In the genomic region with DNA sequence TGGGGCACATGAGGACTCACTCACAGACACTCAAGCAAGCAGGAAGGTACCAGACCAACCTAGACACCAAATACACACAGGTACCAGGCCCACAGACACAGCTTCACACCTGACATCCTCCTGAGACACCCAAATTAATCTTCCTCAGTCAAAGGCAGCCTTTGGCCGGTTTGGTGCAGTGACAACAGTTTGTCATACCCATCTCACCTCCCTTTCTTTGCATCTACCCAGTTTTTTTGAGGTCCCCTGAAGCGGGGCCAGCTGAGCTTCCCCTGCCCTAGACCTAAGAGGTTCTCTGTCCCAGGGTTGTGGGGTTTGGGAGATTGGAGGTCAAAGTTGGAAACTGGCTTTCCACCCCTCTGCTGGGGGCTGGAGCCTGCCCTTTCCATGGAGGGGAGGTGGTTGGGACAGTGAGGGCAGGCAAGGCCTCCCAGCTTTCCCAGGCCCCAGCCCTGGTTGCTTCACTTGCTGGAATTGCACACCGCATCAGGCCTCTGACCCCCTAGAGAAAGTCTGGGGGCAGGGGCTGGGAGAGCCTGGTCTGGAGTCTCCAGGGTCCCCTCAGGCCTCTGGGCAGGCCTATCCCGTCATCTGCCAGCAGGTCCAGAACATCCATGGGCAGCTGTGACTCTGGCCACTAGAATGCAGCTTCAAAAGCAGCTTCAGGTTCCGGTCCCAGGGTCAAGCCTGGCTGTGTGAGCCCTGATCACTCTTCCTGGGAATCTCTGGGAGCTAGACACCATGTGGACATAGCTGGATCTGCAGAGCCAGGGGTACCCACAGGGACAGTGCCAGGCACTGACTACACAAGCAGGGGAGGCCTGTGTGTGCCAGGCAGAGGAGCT, we compare ENCODE assay signal across 30 cellular contexts. TPM values are rescaled to one million over a fixed set of nuclear protein-coding genes. Genes with fewer than 3 reads are reported as not detected.
DNase-seq lines count a peak whose midpoint lies in the region; ATAC-seq, FAIRE-seq and TF ChIP-seq lines count a peak whose summit lies in the region.
"Had no signal": no experiment of that assay in that cellular context is flagged by ENCODE, and none has a peak within 500 bp of the region (broad histone marks: within the 10 kb centered on the region; RNA-seq: fewer than 3 reads in every experiment).

No MANE protein-coding gene starts in this region.

- H3K9me1 ChIP-seq in keratinocyte (ENCODE audit: control insufficient read depth, extremely low read depth, insufficient read depth, low read length) = no peaks in the 10 kb centered on the region

- H2AFZ ChIP-seq in keratinocyte (ENCODE audit: control insufficient read depth, low read length) = no peak overlapping the region

- no peaks in the 10 kb centered on the region for H3K9me3 ChIP-seq in Panc1 (ENCODE audit: control insufficient read depth, insufficient read depth, low read depth, low read length)
- H3K9me3 ChIP-seq in keratinocyte (ENCODE audit: control insufficient read depth, low read depth, low read length) = no peaks in the 10 kb centered on the region
- H3K9me3 ChIP-seq: BLaER1, Caco-2 had no signal

- DNase-seq in stimulated activated naive CD8-positive, alpha-beta T cell treated with anti-CD3 and anti-CD28 coated beads, Interleukin-15, Interleukin-2, amounts not matched to agents 100 U/mL and 50 U/mL, for 24 hours = no peak
- no peak for DNase-seq in stimulated activated naive CD8-positive, alpha-beta T cell treated with anti-CD3 and anti-CD28 coated beads, Interleukin-15, amount 100 ng/mL, for 72 hours
- no peak for DNase-seq in Panc1 (ENCODE audit: low read depth, low spot score)
- DNase-seq in keratinocyte (ENCODE audit: low read depth, low spot score) = no peak
- no peak for DNase-seq in kidney glomerular epithelial cell (lab: John Stamatoyannopoulos, UW)
- DNase-seq in GOT3 (lab: John Stamatoyannopoulos, UW) = no peak
- DNase-seq in NAMALWA (ENCODE audit: low spot score) = no peak
- DNase-seq: activated CD4-positive, alpha-beta T cell treated with anti-CD3 and anti-CD28 coated beads, Interleukin-2, amount 10 ng/mL, durations not matched to agents 7 days and 5 days; activated CD8-positive, alpha-beta memory T cell treated with anti-CD3 and anti-CD28 coated beads, Interleukin-2, amount 10 ng/mL, durations not matched to agents 7 days and 5 days; activated naive CD4-positive, alpha-beta T cell treated with anti-CD3 and anti-CD28 coated beads for 36 hours; activated T-cell treated with anti-CD3 and anti-CD28 coated beads, Interleukin-2, amount 50 U/mL, for 72 hours; amygdala; DND-41; Kasumi-1; left colon; NCI-H1048; NCI-H187; NCI-H524 treated with DMSO at 0.1 percent for 48 hours; occipital lobe; stimulated activated CD4-positive, alpha-beta T cell treated with anti-CD3 and anti-CD28 coated beads, Interleukin-4, amount 100 ng/mL, for 1 hour; T-helper 17 cell had no signal

- CTCF ChIA-PET in Panc1 (lab: Charles Lee) = interaction anchor here (0.5 kb wide), 1 partner anchor 91 kb away, joined by 7 read pairs; no protein-coding TSS in a partner anchor

- in situ Hi-C loops in Panc1 (cut with HindIII; ENCODE audit: low pct_unique_long_range_greater_than_20kb, low sequenced_read_pairs) = no loop called here

- H3K27ac ChIP-seq in Panc1 (ENCODE audit: low read length) (no peak overlapping the region), keratinocyte (ENCODE audit: control insufficient read depth, insufficient read depth, low read length) (no peak overlapping the region)
- H3K27ac ChIP-seq: BLaER1 had no signal

- dilution Hi-C loops in keratinocyte (cut with MboI; ENCODE audit: extremely low pct_ligation_motif_present, low sequenced_read_pairs) = no loop called here

- intact Hi-C loops in Panc1 (cut with micrococcal nuclease; ENCODE audit: unreplicated experiment) = no loop called here

- H3K4me3 ChIP-seq in Panc1 (ENCODE audit: low read depth in 2 of 2, low read length in 2 of 2) (no peak overlapping the region), keratinocyte (ENCODE audit: control insufficient read depth in 2 of 3, extremely low read depth in 1 of 3, insufficient read depth in 2 of 3, low read depth in 1 of 3, low read length in 3 of 3) (no peak overlapping the region)
- H3K4me3 ChIP-seq: BLaER1 had no signal

- no peaks in the 10 kb centered on the region for H4K20me1 ChIP-seq in keratinocyte (ENCODE audit: control insufficient read depth, extremely low read depth, insufficient read depth, low read length)
- H4K20me1 ChIP-seq: BLaER1 had no signal

- H3K36me3 ChIP-seq in Panc1 (ENCODE audit: control insufficient read depth, insufficient read depth, low read length) (no peaks in the 10 kb centered on the region), keratinocyte (ENCODE audit: control insufficient read depth in 2 of 2, extremely low read depth in 1 of 2, insufficient read depth in 2 of 2, low read length in 2 of 2) (no peaks in the 10 kb centered on the region)
- H3K36me3 ChIP-seq: BLaER1 had no signal

- BruUV-seq in Panc1 (replicated peaks; lab: Mats Ljungman, UMichigan) = no TSS peak

- H3K4me1 ChIP-seq in Panc1 (ENCODE audit: control insufficient read depth, insufficient read depth, low read length) (no peaks in the 10 kb centered on the region), keratinocyte (ENCODE audit: control insufficient read depth, extremely low read depth, insufficient read depth, low read length) (no peaks in the 10 kb centered on the region)

- peak; percentile 17 for ATAC-seq in stimulated activated naive CD8-positive, alpha-beta T cell treated with anti-CD3 and anti-CD28 coated beads, Interleukin-15, Interleukin-2, amounts not matched to agents 100 U/mL and 50 U/mL, for 24 hours
- ATAC-seq in stimulated activated naive CD8-positive, alpha-beta T cell treated with anti-CD3 and anti-CD28 coated beads, Interleukin-15, amount 100 ng/mL, for 72 hours = no peak
- peak; percentile 84 for ATAC-seq in Panc1
- no peak for ATAC-seq in HG03097 (IDR thresholded peaks at IDR 0.05; ENCODE audit: low FRiP score, unreplicated experiment)
- ATAC-seq: activated CD8-positive, alpha-beta memory T cell treated with anti-CD3 and anti-CD28 coated beads, Interleukin-2, amount 10 ng/mL, durations not matched to agents 7 days and 5 days; left colon; stimulated activated memory B cell treated with anti-CD40 and anti-IgM and Interleukin-4, amounts not matched to agents 10 μg/mL and 1 μg/mL and 100 μg/mL, for 72 hours; T-helper 17 cell had no signal

- H3K9me3 Mint-ChIP-seq in stimulated activated naive CD8-positive, alpha-beta T cell treated with anti-CD3 and anti-CD28 coated beads, Interleukin-15, amount 100 ng/mL, for 72 hours = no peaks in the 10 kb centered on the region
- H3K9me3 Mint-ChIP-seq: activated CD4-positive, alpha-beta T cell treated with anti-CD3 and anti-CD28 coated beads, Interleukin-2, amount 10 ng/mL, durations not matched to agents 7 days and 5 days; activated naive CD4-positive, alpha-beta T cell treated with anti-CD3 and anti-CD28 coated beads for 36 hours; activated T-cell treated with anti-CD3 and anti-CD28 coated beads, Interleukin-2, amount 50 U/mL, for 72 hours; memory B cell; stimulated activated memory B cell treated with anti-CD40 and anti-IgM and Interleukin-4, amounts not matched to agents 10 μg/mL and 1 μg/mL and 100 μg/mL, for 72 hours had no signal

- TF ChIP-seq CTCF in Panc1 (IDR thresholded peaks at IDR 0.05) = no peak
- TF ChIP-seq CTCF in keratinocyte (optimal IDR thresholded peaks at IDR 0.05 in 1 of 3, IDR thresholded peaks at IDR 0.05 in 1 of 3, conservative IDR thresholded peaks at IDR 0.05 in 1 of 3; ENCODE audit: extremely low read depth in 1 of 3, insufficient read depth in 2 of 3, low read length in 3 of 3) = peak in 2 of 3 experiments; percentile 5 to 8

- H3K27me3 ChIP-seq in Panc1 (ENCODE audit: control insufficient read depth, insufficient read depth, low read length) = no peaks in the 10 kb centered on the region
- peaks cover 3% of the 10 kb centered on the region for H3K27me3 ChIP-seq in keratinocyte (ENCODE audit: control insufficient read depth, extremely low read depth, insufficient read depth, low read length)
- H3K27me3 ChIP-seq: BLaER1 had no signal

- FAIRE-seq in keratinocyte (lab: Jason Lieb, UNC) = no peak
- FAIRE-seq: bronchial epithelial cell, endometrium, GM19239, urothelium cell line had no signal

- no peak overlapping the region for H3K4me3 Mint-ChIP-seq in stimulated activated naive CD8-positive, alpha-beta T cell treated with anti-CD3 and anti-CD28 coated beads, Interleukin-15, amount 100 ng/mL, for 72 hours
- H3K4me3 Mint-ChIP-seq: activated CD4-positive, alpha-beta T cell treated with anti-CD3 and anti-CD28 coated beads, Interleukin-2, amount 10 ng/mL, durations not matched to agents 7 days and 5 days; activated CD8-positive, alpha-beta memory T cell treated with anti-CD3 and anti-CD28 coated beads, Interleukin-2, amount 10 ng/mL, durations not matched to agents 7 days and 5 days; activated naive CD4-positive, alpha-beta T cell treated with anti-CD3 and anti-CD28 coated beads for 36 hours; activated T-cell treated with anti-CD3 and anti-CD28 coated beads, Interleukin-2, amount 50 U/mL, for 72 hours; memory B cell; stimulated activated memory B cell treated with anti-CD40 and anti-IgM and Interleukin-4, amounts not matched to agents 10 μg/mL and 1 μg/mL and 100 μg/mL, for 72 hours; T-helper 17 cell had no signal

- H3K79me2 ChIP-seq in keratinocyte (ENCODE audit: control insufficient read depth, insufficient read depth, low read length) = no peaks in the 10 kb centered on the region

- no peak overlapping the region for H3K27ac Mint-ChIP-seq in stimulated activated naive CD8-positive, alpha-beta T cell treated with anti-CD3 and anti-CD28 coated beads, Interleukin-15, amount 100 ng/mL, for 72 hours
- H3K27ac Mint-ChIP-seq: activated CD4-positive, alpha-beta T cell treated with anti-CD3 and anti-CD28 coated beads, Interleukin-2, amount 10 ng/mL, durations not matched to agents 7 days and 5 days; activated CD8-positive, alpha-beta memory T cell treated with anti-CD3 and anti-CD28 coated beads, Interleukin-2, amount 10 ng/mL, durations not matched to agents 7 days and 5 days; activated naive CD4-positive, alpha-beta T cell treated with anti-CD3 and anti-CD28 coated beads for 36 hours; activated T-cell treated with anti-CD3 and anti-CD28 coated beads, Interleukin-2, amount 50 U/mL, for 72 hours; memory B cell; stimulated activated memory B cell treated with anti-CD40 and anti-IgM and Interleukin-4, amounts not matched to agents 10 μg/mL and 1 μg/mL and 100 μg/mL, for 72 hours; T-helper 17 cell had no signal

- POLR2A ChIA-PET in Panc1 (lab: Charles Lee) = no interaction called here

- H3K4me2 ChIP-seq in keratinocyte (ENCODE audit: control insufficient read depth, extremely low read depth, insufficient read depth, low read depth, low read length) = no peak overlapping the region
- H3K4me2 ChIP-seq: BLaER1 had no signal

- no peaks in the 10 kb centered on the region for H3K4me1 Mint-ChIP-seq in stimulated activated naive CD8-positive, alpha-beta T cell treated with anti-CD3 and anti-CD28 coated beads, Interleukin-15, amount 100 ng/mL, for 72 hours
- H3K4me1 Mint-ChIP-seq: activated CD4-positive, alpha-beta T cell treated with anti-CD3 and anti-CD28 coated beads, Interleukin-2, amount 10 ng/mL, durations not matched to agents 7 days and 5 days; activated CD8-positive, alpha-beta memory T cell treated with anti-CD3 and anti-CD28 coated beads, Interleukin-2, amount 10 ng/mL, durations not matched to agents 7 days and 5 days; memory B cell; stimulated activated memory B cell treated with anti-CD40 and anti-IgM and Interleukin-4, amounts not matched to agents 10 μg/mL and 1 μg/mL and 100 μg/mL, for 72 hours had no signal

- H3K9ac ChIP-seq in keratinocyte (ENCODE audit: control insufficient read depth, extremely low read depth, insufficient read depth, low read length) = no peak overlapping the region
- H3K9ac ChIP-seq: BLaER1 had no signal

- H3K27me3 Mint-ChIP-seq in stimulated activated naive CD8-positive, alpha-beta T cell treated with anti-CD3 and anti-CD28 coated beads, Interleukin-15, amount 100 ng/mL, for 72 hours = peaks cover 25% of the 10 kb centered on the region

RNA-seq across cellular contexts. Expression of a gene that starts 12.5 kb away (rescaled TPM):
- total RNA-seq in Panc1 (2021; ENCODE audit: unreplicated experiment) = 64.9 TPM
- 49.4 TPM for polyA plus RNA-seq in Panc1 (2012; ENCODE audit: insufficient read length)
- polyA plus RNA-seq in keratinocyte = 66.3 to 78.8 TPM (median 66.6 TPM) in 3 replicates
- 5.9 TPM for polyA plus RNA-seq in keratinocyte (2011; ENCODE audit: low read depth)
- 50.2 and 67.7 TPM in 2 replicates for polyA plus RNA-seq in keratinocyte (2011; cell fraction: cytosol; rRNA removed)
- polyA plus RNA-seq in keratinocyte (2011; cell fraction: nucleus; rRNA removed) = 53.6 and 55.7 TPM in 2 replicates
- polyA plus RNA-seq in keratinocyte (2012; ENCODE audit: low replicate concordance) = 15.2 and 46.3 TPM in 2 replicates
- polyA minus RNA-seq in keratinocyte = 67.2 to 100 TPM (median 72.0 TPM) in 3 replicates
- 28.6 TPM for polyA minus RNA-seq in keratinocyte (2011; cell fraction: cytosol; rRNA and poly(A)+ RNA removed)
- polyA minus RNA-seq in keratinocyte (2011; cell fraction: nucleus; rRNA and poly(A)+ RNA removed) = 16.1 and 48.0 TPM in 2 replicates

RNA-seq across cellular contexts. Expression of a gene that starts 28.7 kb away (rescaled TPM):
- total RNA-seq in Panc1 (2021; ENCODE audit: unreplicated experiment) = not detected
- 0.13 TPM for polyA plus RNA-seq in Panc1 (2012; ENCODE audit: insufficient read length)
- 0.05 to 0.15 TPM in 2 of 3 replicates, not detected in the other for polyA plus RNA-seq in keratinocyte
- polyA plus RNA-seq in keratinocyte (2011; ENCODE audit: low read depth) = not detected
- polyA plus RNA-seq in keratinocyte (2011; cell fraction: cytosol; rRNA removed) = 0.04 and 0.13 TPM in 2 replicates
- polyA plus RNA-seq in keratinocyte (2011; cell fraction: nucleus; rRNA removed) = 0.05 and 0.48 TPM in 2 replicates
- polyA plus RNA-seq in keratinocyte (2012; ENCODE audit: low replicate concordance) = 0.07 TPM in 1 of 2 replicates, not detected in the other
- polyA minus RNA-seq in keratinocyte = 0.13 TPM in 1 of 3 replicates, not detected in the others
- not detected for polyA minus RNA-seq in keratinocyte (2011; cell fraction: cytosol; rRNA and poly(A)+ RNA removed)
- not detected in 2 replicates for polyA minus RNA-seq in keratinocyte (2011; cell fraction: nucleus; rRNA and poly(A)+ RNA removed)
- total RNA-seq: activated CD8-positive, alpha-beta memory T cell treated with anti-CD3 and anti-CD28 coated beads, Interleukin-2, amount 10 ng/mL, durations not matched to agents 7 days and 5 days; bronchial epithelial cell had no signal

Comparison
In these comparisons a context has a peak if more than half of its experiments do, and no peak if none do; other contexts are left out.
1. ATAC-seq: peak in stimulated activated naive CD8-positive, alpha-beta T cell treated with anti-CD3 and anti-CD28 coated beads, Interleukin-15, Interleukin-2, amounts not matched to agents 100 U/mL and 50 U/mL, for 24 hours (single experiment) and Panc1 (single experiment); none in stimulated activated naive CD8-positive, alpha-beta T cell treated with anti-CD3 and anti-CD28 coated beads, Interleukin-15, amount 100 ng/mL, for 72 hours (single experiment) and HG03097 (single experiment).